In genomic region chr22:44924724-44925123, GRCh38 we compare ENCODE assay signal across 15 cellular contexts.
A peak's percentile ranks its signal among the peaks of the same experiment; 100 is the strongest.
DNase-seq lines count a peak whose midpoint lies in the region; ATAC-seq, FAIRE-seq and TF ChIP-seq lines count a peak whose summit lies in the region.
"Had no signal": no experiment of that assay in that cellular context is flagged by ENCODE, and none has a peak within 500 bp of the region (broad histone marks: within the 10 kb centered on the region; RNA-seq: fewer than 3 reads in every experiment).

No MANE protein-coding gene starts in this region.

- peaks cover 2% of the 10 kb centered on the region for H3K27me3 ChIP-seq in bronchial epithelial cell (ENCODE audit: control insufficient read depth, insufficient read depth, low read length)
- H3K27me3 ChIP-seq: BE2C had no signal

- no peaks in the 10 kb centered on the region for H3K36me3 ChIP-seq in bronchial epithelial cell (ENCODE audit: control insufficient read depth, insufficient read depth, low read length)
- H3K36me3 ChIP-seq: HAP-1 had no signal

- no peak overlapping the region for H3K4me3 Mint-ChIP-seq in stimulated activated effector memory CD8-positive, alpha-beta T cell treated with anti-CD3 and anti-CD28 coated beads, Interleukin-12 subunit alpha, Interleukin-12 subunit beta, amount 100 ng/mL, for 72 hours
- H3K4me3 Mint-ChIP-seq: CD4-positive, alpha-beta memory T cell had no signal

- ATAC-seq in stimulated activated effector memory CD8-positive, alpha-beta T cell treated with anti-CD3 and anti-CD28 coated beads, Interleukin-12 subunit alpha, Interleukin-12 subunit beta, amount 100 ng/mL, for 72 hours: peak; percentile 81
- no peak for ATAC-seq in GM21447 (IDR thresholded peaks at IDR 0.05; ENCODE audit: unreplicated experiment)
- ATAC-seq: A549 had no signal

- H3K36me3 Mint-ChIP-seq in stimulated activated effector memory CD8-positive, alpha-beta T cell treated with anti-CD3 and anti-CD28 coated beads, Interleukin-12 subunit alpha, Interleukin-12 subunit beta, amount 100 ng/mL, for 72 hours: no peaks in the 10 kb centered on the region
- H3K36me3 Mint-ChIP-seq: CD4-positive, alpha-beta memory T cell had no signal

- no peak for FAIRE-seq in bronchial epithelial cell (lab: Jason Lieb, UNC)
- FAIRE-seq: A549, G401.6, H1 had no signal

- peaks cover 3% of the 10 kb centered on the region for H3K9me3 Mint-ChIP-seq in stimulated activated effector memory CD8-positive, alpha-beta T cell treated with anti-CD3 and anti-CD28 coated beads, Interleukin-12 subunit alpha, Interleukin-12 subunit beta, amount 100 ng/mL, for 72 hours

- TF ChIP-seq CTCF in GM12865 (IDR thresholded peaks at IDR 0.05; ENCODE audit: insufficient read depth, low read depth, low read length, missing control alignments) (no peak), bronchial epithelial cell (IDR thresholded peaks at IDR 0.05; ENCODE audit: insufficient read depth, low read length, severe bottlenecking) (no peak)

- DNase-seq in GM12865 (ENCODE audit: low read depth): peak; percentile 22
- peak; percentile 11 for DNase-seq in HT1080 (ENCODE audit: low read depth)
- peak; percentile 4 for DNase-seq in bronchial epithelial cell (ENCODE audit: low read depth)
- no peak for DNase-seq in stimulated activated effector memory CD8-positive, alpha-beta T cell treated with anti-CD3 and anti-CD28 coated beads, Interleukin-12 subunit alpha, Interleukin-12 subunit beta, amount 100 ng/mL, for 72 hours (ENCODE audit: low spot score in 2 of 2)
- DNase-seq in DMS153 treated with DMSO at 0.1 percent for 48 hours (lab: John Stamatoyannopoulos, UW; ENCODE audit: unreplicated experiment): no peak
- DNase-seq: BE2C; CD4-positive, alpha-beta memory T cell; DMS79 treated with DMSO at 0.1 percent for 48 hours; EL; KBM-7 had no signal

- H3K4me1 Mint-ChIP-seq in stimulated activated effector memory CD8-positive, alpha-beta T cell treated with anti-CD3 and anti-CD28 coated beads, Interleukin-12 subunit alpha, Interleukin-12 subunit beta, amount 100 ng/mL, for 72 hours: peaks cover 13% of the 10 kb centered on the region
- H3K4me1 Mint-ChIP-seq: CD4-positive, alpha-beta memory T cell had no signal

- H3K4me3 ChIP-seq in GM12865 (ENCODE audit: low read depth, low read length) (no peak overlapping the region), bronchial epithelial cell (ENCODE audit: low read depth, low read length) (no peak overlapping the region)
- H3K4me3 ChIP-seq: A549, HAP-1 had no signal

- no peak overlapping the region for H3K27ac Mint-ChIP-seq in stimulated activated effector memory CD8-positive, alpha-beta T cell treated with anti-CD3 and anti-CD28 coated beads, Interleukin-12 subunit alpha, Interleukin-12 subunit beta, amount 100 ng/mL, for 72 hours
- H3K27ac Mint-ChIP-seq: CD4-positive, alpha-beta memory T cell had no signal

Comparison
In these comparisons a context has a peak if more than half of its experiments do, and no peak if none do; other contexts are left out.
1. DNase-seq: peak in GM12865 (single experiment), HT1080 (single experiment) and bronchial epithelial cell (single experiment); none in stimulated activated effector memory CD8-positive, alpha-beta T cell treated with anti-CD3 and anti-CD28 coated beads, Interleukin-12 subunit alpha, Interleukin-12 subunit beta, amount 100 ng/mL, for 72 hours (0 of 2) and DMS153 treated with DMSO at 0.1 percent for 48 hours (single experiment).